In genomic region chr4:154485127-154485773, GRCh38 we compare ENCODE assay signal across 10 cellular contexts. TPM values are rescaled to one million over a fixed set of nuclear protein-coding genes. Genes with fewer than 3 reads are reported as not detected.
A peak's percentile ranks its signal among the peaks of the same experiment; 100 is the strongest.
DNase-seq lines count a peak whose midpoint lies in the region; ATAC-seq and TF ChIP-seq lines count a peak whose summit lies in the region.
"Had no signal": no experiment of that assay in that cellular context is flagged by ENCODE, and none has a peak within 500 bp of the region (broad histone marks: within the 10 kb centered on the region; RNA-seq: fewer than 3 reads in every experiment).

No MANE protein-coding gene starts in this region.

- peaks cover 22% of the 10 kb centered on the region for H3K27me3 Mint-ChIP-seq in stimulated activated memory B cell treated with anti-CD40 and anti-IgM and Interleukin-4, amounts not matched to agents 10 μg/mL and 1 μg/mL and 100 μg/mL, for 72 hours

- no peaks in the 10 kb centered on the region for H3K9me3 ChIP-seq in psoas muscle
- no peaks in the 10 kb centered on the region for H3K9me3 ChIP-seq in heart left ventricle

- H3K4me3 Mint-ChIP-seq in stimulated activated memory B cell treated with anti-CD40 and anti-IgM and Interleukin-4, amounts not matched to agents 10 μg/mL and 1 μg/mL and 100 μg/mL, for 72 hours: no peak overlapping the region

- peaks cover under 1% of the 10 kb centered on the region for H3K4me1 Mint-ChIP-seq in stimulated activated memory B cell treated with anti-CD40 and anti-IgM and Interleukin-4, amounts not matched to agents 10 μg/mL and 1 μg/mL and 100 μg/mL, for 72 hours

- DNase-seq in psoas muscle (no peak), NCI-H2081 (lab: John Stamatoyannopoulos, UW) (no peak), heart left ventricle (no peak)
- DNase-seq: activated naive CD4-positive, alpha-beta T cell treated with Interleukin-2 at 50 U/mL for 16 hours; NCI-H774 had no signal

- peak; percentile 91 for ATAC-seq in GM19324 (IDR thresholded peaks at IDR 0.05; ENCODE audit: low FRiP score, unreplicated experiment)
- peak; percentile 98 for ATAC-seq in HG02840 (IDR thresholded peaks at IDR 0.05; ENCODE audit: low FRiP score, unreplicated experiment)
- ATAC-seq in HG03575 (IDR thresholded peaks at IDR 0.05; ENCODE audit: extremely low read depth, insufficient number of reproducible peaks, low FRiP score, unreplicated experiment): peak; percentile 93
- peak; percentile 85 for ATAC-seq in stimulated activated memory B cell treated with anti-CD40 and anti-IgM and Interleukin-4, amounts not matched to agents 10 μg/mL and 1 μg/mL and 100 μg/mL, for 72 hours
- no peak for ATAC-seq in psoas muscle
- no peak for ATAC-seq in heart left ventricle

- 46 to 49% (median 47%) methylated on average over 4 of the region's 4 CpGs for WGBS in psoas muscle, 3 donors
- 43 to 59% (median 52%) methylated on average over 4 of the region's 4 CpGs for WGBS in heart left ventricle, 4 donors

- no peaks in the 10 kb centered on the region for H3K4me1 ChIP-seq in psoas muscle
- H3K4me1 ChIP-seq in heart left ventricle: peaks cover 0 to 3% (median 0%) of the 10 kb centered on the region in 12 donors

- intact Hi-C loops in psoas muscle (cut with DNase I) (no loop called here), heart left ventricle (cut with DNase I) (no loop called here)

- TF ChIP-seq CTCF in psoas muscle (IDR thresholded peaks at IDR 0.05): no peak
- no peak for TF ChIP-seq CTCF in heart left ventricle (IDR thresholded peaks at IDR 0.05)

- H3K4me3 ChIP-seq in psoas muscle (no peak overlapping the region), heart left ventricle (no peak overlapping the region)

- no peaks in the 10 kb centered on the region for H3K36me3 Mint-ChIP-seq in stimulated activated memory B cell treated with anti-CD40 and anti-IgM and Interleukin-4, amounts not matched to agents 10 μg/mL and 1 μg/mL and 100 μg/mL, for 72 hours

- no peak for TF ChIP-seq POLR2A in heart left ventricle (IDR thresholded peaks at IDR 0.05)

- H3K27ac Mint-ChIP-seq in stimulated activated memory B cell treated with anti-CD40 and anti-IgM and Interleukin-4, amounts not matched to agents 10 μg/mL and 1 μg/mL and 100 μg/mL, for 72 hours: no peak overlapping the region

- no peaks in the 10 kb centered on the region for H3K9me3 Mint-ChIP-seq in stimulated activated memory B cell treated with anti-CD40 and anti-IgM and Interleukin-4, amounts not matched to agents 10 μg/mL and 1 μg/mL and 100 μg/mL, for 72 hours

- no peaks in the 10 kb centered on the region for H3K36me3 ChIP-seq in psoas muscle (ENCODE audit: insufficient read depth in 1 of 2, low read depth in 1 of 2)
- H3K36me3 ChIP-seq in heart left ventricle: no peaks in the 10 kb centered on the region

- peaks cover 2 to 26% (median 8%) of the 10 kb centered on the region in 3 donors for H3K27me3 ChIP-seq in psoas muscle (ENCODE audit: insufficient read depth in 3 of 3, low read length in 2 of 3)
- H3K27me3 ChIP-seq in heart left ventricle: peaks cover 7 to 37% (median 21%) of the 10 kb centered on the region in 9 donors

- H3K27ac ChIP-seq in psoas muscle (no peak overlapping the region), heart left ventricle (no peak overlapping the region)
- H3K27ac ChIP-seq: VCaP had no signal

RNA-seq across cellular contexts. Expression of gene DCHS2, which starts 6.3 kb away (rescaled TPM):
- total RNA-seq in psoas muscle (under 1 TPM; 0.15 to 0.84 (median 0.19) TPM), heart left ventricle (under 1 TPM in 5 of 9 donors, not detected in 4; 0.10 to 0.49 (median 0.16) TPM)
- polyA plus RNA-seq in psoas muscle (under 1 TPM in 2 of 3 donors, not detected in 1; 0.01 to 0.03 TPM), heart left ventricle (under 1 TPM in 1 of 2 donors, not detected in 1; under 0.01 TPM)

Comparison
In these comparisons a context has a peak if more than half of its experiments do, and no peak if none do; other contexts are left out.
1. ATAC-seq: peak in GM19324 (single experiment), HG02840 (single experiment), HG03575 (single experiment) and stimulated activated memory B cell treated with anti-CD40 and anti-IgM and Interleukin-4, amounts not matched to agents 10 μg/mL and 1 μg/mL and 100 μg/mL, for 72 hours (single experiment); none in psoas muscle (0 of 4) and heart left ventricle (0 of 4).